Comparison of ENCODE assay signal across 23 cellular contexts in genomic region chr15:97815841-97816240, GRCh38.
"Had no signal": no experiment of that assay in that cellular context is flagged by ENCODE, and none has a peak within 500 bp of the region (broad histone marks: within the 10 kb centered on the region; RNA-seq: fewer than 3 reads in every experiment).

No MANE protein-coding gene starts in this region.

- H3K27me3 Mint-ChIP-seq: stimulated activated naive B cell treated with anti-CD40 and anti-IgM and Interleukin-4, amounts not matched to agents 10 μg/mL and 1 μg/mL and 100 μg/mL, for 72 hours; stimulated activated naive CD8-positive, alpha-beta T cell treated with anti-CD3 and anti-CD28 coated beads, Interleukin-15, Interleukin-2, amounts not matched to agents 100 ng/mL and 50 ng/mL, for 24 hours had no signal

- H3K4me1 Mint-ChIP-seq: naive thymus-derived CD8-positive, alpha-beta T cell; neural progenitor cell; stimulated activated effector memory CD8-positive, alpha-beta T cell treated with anti-CD3 and anti-CD28 coated beads, Interleukin-12 subunit alpha, Interleukin-12 subunit beta, amount 100 ng/mL, for 72 hours; stimulated activated naive B cell treated with anti-CD40 and anti-IgM and Interleukin-4, amounts not matched to agents 10 μg/mL and 1 μg/mL and 100 μg/mL, for 72 hours had no signal

- H3K27ac Mint-ChIP-seq: natural killer cell treated with Interleukin-12 subunit alpha and Interleukin-12 subunit beta and Interleukin-15 and Interleukin-18, amount 100 ng/mL, for 72 hours; neural progenitor cell; progenitor cell of endocrine pancreas; stimulated activated effector memory CD8-positive, alpha-beta T cell treated with anti-CD3 and anti-CD28 coated beads, Interleukin-12 subunit alpha, Interleukin-12 subunit beta, amount 100 ng/mL, for 72 hours; stimulated activated naive B cell treated with anti-CD40 and anti-IgM and Interleukin-4, amounts not matched to agents 10 μg/mL and 1 μg/mL and 100 μg/mL, for 72 hours; stimulated activated naive CD8-positive, alpha-beta T cell treated with anti-CD3 and anti-CD28 coated beads, Interleukin-15, Interleukin-2, amounts not matched to agents 100 ng/mL and 50 ng/mL, for 24 hours had no signal

- ATAC-seq: naive thymus-derived CD8-positive, alpha-beta T cell; natural killer cell treated with Interleukin-12 subunit alpha and Interleukin-12 subunit beta and Interleukin-15 and Interleukin-18, amount 100 ng/mL, for 72 hours; psoas muscle; right cardiac atrium; sciatic nerve; stimulated activated effector memory CD8-positive, alpha-beta T cell treated with anti-CD3 and anti-CD28 coated beads, Interleukin-12 subunit alpha, Interleukin-12 subunit beta, amount 100 ng/mL, for 72 hours; stimulated activated naive B cell treated with anti-CD40 and anti-IgM and Interleukin-4, amounts not matched to agents 10 μg/mL and 1 μg/mL and 100 μg/mL, for 72 hours had no signal

- H3K36me3 Mint-ChIP-seq: naive thymus-derived CD8-positive, alpha-beta T cell; natural killer cell treated with Interleukin-12 subunit alpha and Interleukin-12 subunit beta and Interleukin-15 and Interleukin-18, amount 100 ng/mL, for 72 hours; neural progenitor cell; stimulated activated effector memory CD8-positive, alpha-beta T cell treated with anti-CD3 and anti-CD28 coated beads, Interleukin-12 subunit alpha, Interleukin-12 subunit beta, amount 100 ng/mL, for 72 hours; stimulated activated naive B cell treated with anti-CD40 and anti-IgM and Interleukin-4, amounts not matched to agents 10 μg/mL and 1 μg/mL and 100 μg/mL, for 72 hours had no signal

- H3K4me3 Mint-ChIP-seq: naive thymus-derived CD8-positive, alpha-beta T cell; natural killer cell treated with Interleukin-12 subunit alpha and Interleukin-12 subunit beta and Interleukin-15 and Interleukin-18, amount 100 ng/mL, for 72 hours; neural progenitor cell; stimulated activated effector memory CD8-positive, alpha-beta T cell treated with anti-CD3 and anti-CD28 coated beads, Interleukin-12 subunit alpha, Interleukin-12 subunit beta, amount 100 ng/mL, for 72 hours; stimulated activated naive B cell treated with anti-CD40 and anti-IgM and Interleukin-4, amounts not matched to agents 10 μg/mL and 1 μg/mL and 100 μg/mL, for 72 hours; stimulated activated naive CD8-positive, alpha-beta T cell treated with anti-CD3 and anti-CD28 coated beads, Interleukin-15, Interleukin-2, amounts not matched to agents 100 ng/mL and 50 ng/mL, for 24 hours had no signal

- DNase-seq: naive thymus-derived CD8-positive, alpha-beta T cell; occipital lobe; ovary; posterior cingulate gyrus; psoas muscle; right cardiac atrium; spleen; stimulated activated CD4-positive, alpha-beta T cell treated with anti-CD3 and anti-CD28 coated beads, Interleukin-12 subunit alpha, Interleukin-12 subunit beta, amount 100 ng/mL, for 4 hours; stimulated activated CD4-positive, alpha-beta T cell treated with anti-CD3 and anti-CD28 coated beads, Interleukin-1b, Interleukin-23, amount 100 ng/mL, for 48 hours; stimulated activated CD4-positive, alpha-beta T cell treated with anti-CD3 and anti-CD28 coated beads, Interleukin-4, amount 100 ng/mL, for 1 hour; stimulated activated CD4-positive, alpha-beta T cell treated with anti-CD3 and anti-CD28 coated beads, Interleukin-4, amount 100 ng/mL, for 4 hours; stimulated activated naive B cell treated with anti-CD40 and anti-IgM and Interleukin-4, amounts not matched to agents 10 μg/mL and 1 μg/mL and 100 μg/mL, for 72 hours; stimulated activated naive CD4-positive, alpha-beta T cell treated with Interleukin-2 at 50 U/mL for 16 hours; stomach; thyroid gland; trophoblast cell; upper lobe of left lung had no signal
